ENCODE assay signal across 13 cellular contexts in the genomic region with DNA sequence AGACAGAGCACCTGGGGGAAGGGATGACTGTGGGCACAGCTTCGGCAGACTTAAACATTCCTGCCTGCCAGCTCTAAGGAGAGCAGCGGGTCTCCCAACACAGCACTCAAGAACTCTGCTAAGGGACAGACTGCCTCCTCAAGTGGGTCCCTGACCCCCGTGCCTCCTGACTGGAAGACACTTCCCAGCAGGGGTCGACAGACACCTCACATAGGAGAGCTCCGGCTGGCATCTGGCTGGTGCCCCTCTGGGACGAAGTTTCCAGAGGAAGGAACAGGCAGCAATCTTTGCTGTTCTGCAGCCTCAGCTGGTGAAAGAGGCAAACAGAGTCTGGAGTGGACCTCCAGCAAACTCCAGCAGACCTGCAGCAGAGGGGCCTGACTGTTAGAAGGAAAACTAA. TPM values are rescaled to one million over a fixed set of nuclear protein-coding genes. Genes with fewer than 3 reads are reported as not detected.
"Had no signal": no experiment of that assay in that cellular context is flagged by ENCODE, and none has a peak within 500 bp of the region (broad histone marks: within the 10 kb centered on the region; RNA-seq: fewer than 3 reads in every experiment).

No MANE protein-coding gene starts in this region.

RNA-seq across cellular contexts. Expression of a gene that starts 42.3 kb away (rescaled TPM):
- total RNA-seq: activated CD4-positive, alpha-beta memory T cell treated with anti-CD3 and anti-CD28 coated beads for 36 hours; activated CD4-positive, alpha-beta T cell treated with anti-CD3 and anti-CD28 coated beads for 36 hours; activated CD4-positive, alpha-beta T cell treated with anti-CD3 and anti-CD28 coated beads, Interleukin-2, amount 10 ng/mL, durations not matched to agents 24 days and 14 days; activated CD8-positive, alpha-beta memory T cell treated with anti-CD3 and anti-CD28 coated beads for 36 hours; activated CD8-positive, alpha-beta memory T cell treated with anti-CD3 and anti-CD28 coated beads, Interleukin-2, amount 10 ng/mL, durations not matched to agents 7 days and 5 days; activated CD8-positive, alpha-beta T cell treated with anti-CD3 and anti-CD28 coated beads, Interleukin-2, amount 10 ng/mL, durations not matched to agents 7 days and 5 days; activated naive CD4-positive, alpha-beta T cell treated with anti-CD3 and anti-CD28 coated beads for 36 hours; activated naive CD8-positive, alpha-beta T cell treated with anti-CD3 and anti-CD28 coated beads for 36 hours; activated T-helper 1 cell treated with anti-CD3 and anti-CD28 coated beads, Interleukin-12 subunit alpha, Interleukin-12 subunit beta, Interleukin-2, Interleukin-4 antibody, amounts not matched to agents 30 ng/mL and 10 ng/mL and 1 ng/mL, durations not matched to agents 14 hours and 24 hours and 36 hours; activated T-helper 2 cell treated with anti-CD3 and anti-CD28 coated beads, Interferon-gamma antibody, Interleukin-2, Interleukin-4, amounts not matched to agents 10 μg/mL and 5 μg/mL and 100 μg/mL, durations not matched to agents 14 hours and 24 hours and 36 hours; chondrocyte; dermis blood vessel endothelial cell; T-helper 2 cell treated with Interferon-gamma antibody and Interleukin-4, amounts not matched to agents 100 ng/mL and 5 ng/mL, for 36 hours had no signal
